Comparison of ENCODE assay signal across 3 cellular contexts in the genomic region with DNA sequence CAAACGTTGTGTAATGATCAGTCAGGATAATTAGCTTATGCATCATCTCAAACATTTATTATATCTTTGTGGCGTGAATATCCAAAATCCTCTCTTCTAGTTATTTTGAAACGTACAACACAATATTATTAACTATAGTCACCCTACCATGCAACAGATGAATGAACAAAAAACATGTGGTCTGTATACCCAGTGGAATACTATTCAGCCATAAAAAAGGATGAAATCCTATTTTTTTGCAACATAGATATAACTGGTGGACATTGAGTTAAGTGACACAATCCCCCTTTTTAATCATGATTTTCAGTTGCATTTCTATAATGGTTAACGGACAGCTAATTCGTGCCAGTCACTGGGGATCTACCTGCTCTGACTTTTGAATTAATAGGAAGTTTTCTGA.
A peak's percentile ranks its signal among the peaks of the same experiment; 100 is the strongest.
TF ChIP-seq lines count a peak whose summit lies in the region.

No MANE protein-coding gene starts in this region.

TF ChIP-seq in liver, 16 proteins besides CTCF, POLR2A, EP300 and RAD21:
- TF ChIP-seq, protein P1, sequence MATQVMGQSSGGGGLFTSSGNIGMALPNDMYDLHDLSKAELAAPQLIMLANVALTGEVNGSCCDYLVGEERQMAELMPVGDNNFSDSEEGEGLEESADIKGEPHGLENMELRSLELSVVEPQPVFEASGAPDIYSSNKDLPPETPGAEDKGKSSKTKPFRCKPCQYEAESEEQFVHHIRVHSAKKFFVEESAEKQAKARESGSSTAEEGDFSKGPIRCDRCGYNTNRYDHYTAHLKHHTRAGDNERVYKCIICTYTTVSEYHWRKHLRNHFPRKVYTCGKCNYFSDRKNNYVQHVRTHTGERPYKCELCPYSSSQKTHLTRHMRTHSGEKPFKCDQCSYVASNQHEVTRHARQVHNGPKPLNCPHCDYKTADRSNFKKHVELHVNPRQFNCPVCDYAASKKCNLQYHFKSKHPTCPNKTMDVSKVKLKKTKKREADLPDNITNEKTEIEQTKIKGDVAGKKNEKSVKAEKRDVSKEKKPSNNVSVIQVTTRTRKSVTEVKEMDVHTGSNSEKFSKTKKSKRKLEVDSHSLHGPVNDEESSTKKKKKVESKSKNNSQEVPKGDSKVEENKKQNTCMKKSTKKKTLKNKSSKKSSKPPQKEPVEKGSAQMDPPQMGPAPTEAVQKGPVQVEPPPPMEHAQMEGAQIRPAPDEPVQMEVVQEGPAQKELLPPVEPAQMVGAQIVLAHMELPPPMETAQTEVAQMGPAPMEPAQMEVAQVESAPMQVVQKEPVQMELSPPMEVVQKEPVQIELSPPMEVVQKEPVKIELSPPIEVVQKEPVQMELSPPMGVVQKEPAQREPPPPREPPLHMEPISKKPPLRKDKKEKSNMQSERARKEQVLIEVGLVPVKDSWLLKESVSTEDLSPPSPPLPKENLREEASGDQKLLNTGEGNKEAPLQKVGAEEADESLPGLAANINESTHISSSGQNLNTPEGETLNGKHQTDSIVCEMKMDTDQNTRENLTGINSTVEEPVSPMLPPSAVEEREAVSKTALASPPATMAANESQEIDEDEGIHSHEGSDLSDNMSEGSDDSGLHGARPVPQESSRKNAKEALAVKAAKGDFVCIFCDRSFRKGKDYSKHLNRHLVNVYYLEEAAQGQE (IDR thresholded peaks at IDR 0.05) = no peak
- TF ChIP-seq YY1 (IDR thresholded peaks at IDR 0.05) = no peak
- TF ChIP-seq FOXA1 (IDR thresholded peaks at IDR 0.05) = no peak

TF ChIP-seq in HepG2, 621 proteins besides CTCF, POLR2A, EP300 and RAD21:
- TF ChIP-seq TRIM24 (CRISPR knock-in tag; IDR thresholded peaks at IDR 0.05) (no peak), MATR3 (CRISPR knock-in tag; IDR thresholded peaks at IDR 0.05) (no peak), CEBPB (IDR thresholded peaks at IDR 0.05; ENCODE audit: borderline replicate concordance, low read depth, low read length) (no peak), SRSF4 (IDR thresholded peaks at IDR 0.05; ENCODE audit: low read depth, low read length, poor library complexity, severe bottlenecking) (no peak), ZNF468 (CRISPR knock-in tag; IDR thresholded peaks at IDR 0.05) (no peak), SRSF1 (optimal IDR thresholded peaks at IDR 0.05; ENCODE audit: low read depth, low read length) (no peak), MBD4 (IDR thresholded peaks at IDR 0.05; ENCODE audit: borderline replicate concordance, low read length) (no peak), LCORL (IDR thresholded peaks at IDR 0.05) (no peak), LCORL (CRISPR knock-in tag; IDR thresholded peaks at IDR 0.05) (no peak)
- TF ChIP-seq, protein P2, sequence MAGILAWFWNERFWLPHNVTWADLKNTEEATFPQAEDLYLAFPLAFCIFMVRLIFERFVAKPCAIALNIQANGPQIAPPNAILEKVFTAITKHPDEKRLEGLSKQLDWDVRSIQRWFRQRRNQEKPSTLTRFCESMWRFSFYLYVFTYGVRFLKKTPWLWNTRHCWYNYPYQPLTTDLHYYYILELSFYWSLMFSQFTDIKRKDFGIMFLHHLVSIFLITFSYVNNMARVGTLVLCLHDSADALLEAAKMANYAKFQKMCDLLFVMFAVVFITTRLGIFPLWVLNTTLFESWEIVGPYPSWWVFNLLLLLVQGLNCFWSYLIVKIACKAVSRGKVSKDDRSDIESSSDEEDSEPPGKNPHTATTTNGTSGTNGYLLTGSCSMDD (CRISPR knock-in tag; IDR thresholded peaks at IDR 0.05) = no peak

TF ChIP-seq in H1, 55 proteins besides CTCF, POLR2A, EP300 and RAD21:
- TF ChIP-seq SRF (IDR thresholded peaks at IDR 0.05; ENCODE audit: low read depth, low read length) (no peak), KDM1A (IDR thresholded peaks at IDR 0.05; ENCODE audit: borderline replicate concordance, low read length) (0 out of 2 replicates have a peak, but pooled peaks have one; percentile 8)
